Comparison of ENCODE assay signal across 26 cellular contexts in genomic region chr22:27473533-27473932, GRCh38.
DNase-seq lines count a peak whose midpoint lies in the region; ATAC-seq and TF ChIP-seq lines count a peak whose summit lies in the region.
"Had no signal": no experiment of that assay in that cellular context is flagged by ENCODE, and none has a peak within 500 bp of the region (broad histone marks: within the 10 kb centered on the region; RNA-seq: fewer than 3 reads in every experiment).

No MANE protein-coding gene starts in this region.

- H3K27ac Mint-ChIP-seq in endodermal cell, result no peak overlapping the region
- no peak overlapping the region for H3K27ac Mint-ChIP-seq in T-helper 17 cell
- H3K27ac Mint-ChIP-seq: activated naive CD8-positive, alpha-beta T cell treated with anti-CD3 and anti-CD28 coated beads, Interleukin-2, amount 50 U/mL, for 24 hours; nephron progenitor cell; T-cell had no signal

- H3K9ac ChIP-seq in HCT116 (ENCODE audit: low read length), result no peak overlapping the region
- H3K9ac ChIP-seq in endodermal cell (ENCODE audit: extremely low read depth, low read length, poor library complexity, severe bottlenecking), result no peak overlapping the region
- H3K9ac ChIP-seq in mesendoderm (ENCODE audit: low read length), result no peak overlapping the region
- H3K9ac ChIP-seq: BLaER1 treated with 17β-estradiol and CSF1 and Interleukin-3, amounts not matched to agents 10 nM and 100 nM; KMS-11 had no signal

- no peaks in the 10 kb centered on the region for H3K79me1 ChIP-seq in mesendoderm (ENCODE audit: low read length)

- H3K9me3 ChIP-seq in HCT116 (ENCODE audit: control insufficient read depth in 1 of 2, insufficient read depth in 1 of 2, low read depth in 1 of 2, low read length in 2 of 2) (no peaks in the 10 kb centered on the region), PC-9 (ENCODE audit: insufficient read depth, low read depth) (no peaks in the 10 kb centered on the region), endodermal cell (ENCODE audit: control insufficient read depth, low read length) (no peaks in the 10 kb centered on the region), T-helper 17 cell (ENCODE audit: control insufficient read depth, low read length, poor library complexity, severe bottlenecking) (no peaks in the 10 kb centered on the region)
- H3K9me3 ChIP-seq: BLaER1 treated with 17β-estradiol and CSF1 and Interleukin-3, amounts not matched to agents 10 nM and 100 nM; body of pancreas; Caco-2; right lobe of liver had no signal

- H3K27ac ChIP-seq in HCT116 (ENCODE audit: low read depth, low read length), result no peak overlapping the region; the same call in 1 of the 2 replicates
- peak overlapping the region; percentile 98 for H3K27ac ChIP-seq in PC-9
- peak overlapping the region; percentile 90 for H3K27ac ChIP-seq in endodermal cell (ENCODE audit: low read depth, low read length)
- H3K27ac ChIP-seq in mesendoderm (ENCODE audit: low read depth, low read length), result no peak overlapping the region
- H3K27ac ChIP-seq: BLaER1 treated with 17β-estradiol and CSF1 and Interleukin-3, amounts not matched to agents 10 nM and 100 nM; body of pancreas; KMS-11; right lobe of liver had no signal

- no peak overlapping the region for H3K18ac ChIP-seq in mesendoderm (ENCODE audit: low read length)

- DNase-seq in HCT116 (ENCODE audit: low read depth, low spot score) (peak; percentile 56), PC-9 (peak; percentile 12 to 94), endodermal cell (peak; percentile 57), mesendoderm (peak; percentile 48), Kasumi-1 (lab: John Stamatoyannopoulos, UW) (no peak), T-helper 17 cell (no peak)
- DNase-seq: activated CD4-positive, CD25-positive, alpha-beta regulatory T cell treated with anti-CD3 and anti-CD28 coated beads, Interleukin-2, amount 50 U/mL, for 72 hours; activated gamma-delta T cell; activated naive CD8-positive, alpha-beta T cell treated with anti-CD3 and anti-CD28 coated beads, Interleukin-2, amount 50 U/mL, for 24 hours; body of pancreas; Caco-2; DND-41; foreskin melanocyte; H9; NCI-H187; NCI-H748 treated with DMSO at 0.1 percent for 48 hours; nephron progenitor cell; right lobe of liver; SHP77 treated with DMSO at 0.1 percent for 48 hours; stimulated activated naive CD4-positive, alpha-beta T cell treated with Interleukin-2 at 50 U/mL for 16 hours; T-cell had no signal

- H2BK120ac ChIP-seq in mesendoderm (ENCODE audit: low read depth, low read length), result no peak overlapping the region

- H3K56ac ChIP-seq in mesendoderm (ENCODE audit: low read length), result no peak overlapping the region

- H3K4me1 Mint-ChIP-seq in endodermal cell (peaks cover 16% of the 10 kb centered on the region), T-helper 17 cell (no peaks in the 10 kb centered on the region)
- H3K4me1 Mint-ChIP-seq: activated naive CD8-positive, alpha-beta T cell treated with anti-CD3 and anti-CD28 coated beads, Interleukin-2, amount 50 U/mL, for 24 hours; T-cell had no signal

- POLR2A ChIA-PET in HCT116 (lab: Charles Lee) (interaction anchor here (1.1 kb wide), 1 partner anchor 9 kb away, joined by 3 read pairs; no protein-coding TSS in a partner anchor), PC-9 (lab: Charles Lee; ENCODE audit: unreplicated experiment) (interaction anchor here (0.5 to 0.9 kb wide), 4 partner anchors 12 to 419 kb away, joined by 3 to 9 read pairs (median 6); no protein-coding TSS in a partner anchor)

- H4K5ac ChIP-seq in mesendoderm (ENCODE audit: low read length), result no peak overlapping the region

- H3K36me3 ChIP-seq in HCT116 (ENCODE audit: control insufficient read depth in 1 of 2, insufficient read depth in 2 of 2, low read length in 2 of 2) (no peaks in the 10 kb centered on the region), PC-9 (ENCODE audit: low read depth) (no peaks in the 10 kb centered on the region), endodermal cell (ENCODE audit: control insufficient read depth, insufficient read depth, low read length) (no peaks in the 10 kb centered on the region), mesendoderm (ENCODE audit: control insufficient read depth, insufficient read depth, low read length) (no peaks in the 10 kb centered on the region)
- H3K36me3 ChIP-seq: BLaER1 treated with 17β-estradiol and CSF1 and Interleukin-3, amounts not matched to agents 10 nM and 100 nM; right lobe of liver had no signal

- H4K20me1 ChIP-seq in HCT116 (ENCODE audit: insufficient read depth) (no peaks in the 10 kb centered on the region), PC-9 (ENCODE audit: insufficient read depth) (no peaks in the 10 kb centered on the region)
- H4K20me1 ChIP-seq: BLaER1 treated with 17β-estradiol and CSF1 and Interleukin-3, amounts not matched to agents 10 nM and 100 nM had no signal

- intact Hi-C loops in HCT116 (cut with micrococcal nuclease), result no loop called here
- intact Hi-C loops in PC-9 (cut with micrococcal nuclease; ENCODE audit: unreplicated experiment), result loop anchor here (5.0 kb wide), 1 partner anchor 361 kb away; no protein-coding TSS in a partner anchor

- peaks cover 32% of the 10 kb centered on the region for H3F3A ChIP-seq in PC-9 (ENCODE audit: insufficient read depth, low read depth)

- H3K4ac ChIP-seq in mesendoderm (ENCODE audit: low read depth, low read length), result no peak overlapping the region

- no peaks in the 10 kb centered on the region for H3K9me2 ChIP-seq in HCT116 (ENCODE audit: insufficient read depth)
- no peaks in the 10 kb centered on the region for H3K9me2 ChIP-seq in PC-9 (ENCODE audit: insufficient read depth)

- no peak overlapping the region for H2BK15ac ChIP-seq in mesendoderm (replicated peaks; ENCODE audit: low read depth)

- TF ChIP-seq RAD21 in HCT116 (IDR thresholded peaks at IDR 0.05; ENCODE audit: low read depth), result no peak

- no peak overlapping the region for H4K8ac ChIP-seq in mesendoderm (ENCODE audit: low read depth, low read length)

- CTCF ChIA-PET in HCT116 (lab: Charles Lee) (no interaction called here), PC-9 (lab: Charles Lee) (no interaction called here)

- TF ChIP-seq CTCF in HCT116 (IDR thresholded peaks at IDR 0.05 in 2 of 3, conservative IDR thresholded peaks at IDR 0.05 in 1 of 3; ENCODE audit: borderline replicate concordance in 1 of 3, insufficient read depth in 1 of 3, low read depth in 2 of 3, low read length in 2 of 3) (no peak), PC-9 (conservative IDR thresholded peaks at IDR 0.05) (no peak), endodermal cell (conservative IDR thresholded peaks at IDR 0.05) (no peak)

- H2AK5ac ChIP-seq in mesendoderm (ENCODE audit: low read length), result no peak overlapping the region

- no peak for TF ChIP-seq POLR2A in HCT116 (IDR thresholded peaks at IDR 0.05; ENCODE audit: borderline replicate concordance, extremely low read depth, insufficient read depth, insufficient read length)

- ATAC-seq in HCT116, result peak; percentile 47; the same call in 1 of the 2 replicates
- no peak for ATAC-seq in HG03571 (IDR thresholded peaks at IDR 0.05; ENCODE audit: unreplicated experiment)
- ATAC-seq in HG03342 (IDR thresholded peaks at IDR 0.05; ENCODE audit: unreplicated experiment), result no peak
- ATAC-seq in T-helper 17 cell, result no peak
- ATAC-seq: activated naive CD8-positive, alpha-beta T cell treated with anti-CD3 and anti-CD28 coated beads, Interleukin-2, amount 50 U/mL, for 24 hours; body of pancreas; GM12878; right lobe of liver; T-cell had no signal

- H3K79me2 ChIP-seq in HCT116 (ENCODE audit: insufficient read depth, low read length) (no peaks in the 10 kb centered on the region), PC-9 (ENCODE audit: low read depth) (peaks cover 5% of the 10 kb centered on the region), mesendoderm (ENCODE audit: control insufficient read depth, insufficient read depth, low read length) (no peaks in the 10 kb centered on the region)

- H3K23ac ChIP-seq in mesendoderm (ENCODE audit: low read length), result no peak overlapping the region

- H3K4me3 Mint-ChIP-seq in endodermal cell, result no peak overlapping the region
- H3K4me3 Mint-ChIP-seq in T-helper 17 cell, result no peak overlapping the region
- H3K4me3 Mint-ChIP-seq: activated naive CD8-positive, alpha-beta T cell treated with anti-CD3 and anti-CD28 coated beads, Interleukin-2, amount 50 U/mL, for 24 hours; H9; nephron progenitor cell; T-cell had no signal

- H2BK5ac ChIP-seq in mesendoderm (ENCODE audit: low read length), result no peak overlapping the region

- H3K4me2 ChIP-seq in HCT116 (ENCODE audit: low read length) (peak overlapping the region; percentile 77; the same call in 1 of the 2 replicates), PC-9 (peak overlapping the region; percentile 80), mesendoderm (ENCODE audit: low read length) (no peak overlapping the region)
- H3K4me2 ChIP-seq: KMS-11 had no signal

- RAD21 ChIA-PET in HCT116 (lab: Charles Lee; ENCODE audit: low non-redundant PET in 1 of 2, low total read pairs in 2 of 2, uncharacterized antibody in 2 of 2, unreplicated experiment in 2 of 2), result no interaction called here

- H3K4me3 ChIP-seq in HCT116 (replicated peaks in 1 of 2; ENCODE audit: low read depth in 1 of 2, low read length in 2 of 2) (no peak overlapping the region), PC-9 (peak overlapping the region; percentile 57), endodermal cell (ENCODE audit: low read length) (no peak overlapping the region), mesendoderm (ENCODE audit: low read length) (no peak overlapping the region)
- H3K4me3 ChIP-seq: BLaER1 treated with 17β-estradiol and CSF1 and Interleukin-3, amounts not matched to agents 10 nM and 100 nM; body of pancreas; GM12878; right lobe of liver had no signal

- H3K27me3 Mint-ChIP-seq in endodermal cell (ENCODE audit: insufficient read depth), result peaks cover 27% of the 10 kb centered on the region
- H3K27me3 Mint-ChIP-seq in T-helper 17 cell, result no peaks in the 10 kb centered on the region
- H3K27me3 Mint-ChIP-seq: activated naive CD8-positive, alpha-beta T cell treated with anti-CD3 and anti-CD28 coated beads, Interleukin-2, amount 50 U/mL, for 24 hours had no signal

- no peaks in the 10 kb centered on the region for H3K36me3 Mint-ChIP-seq in endodermal cell (ENCODE audit: low read depth)
- H3K36me3 Mint-ChIP-seq in T-helper 17 cell (ENCODE audit: low read depth), result no peaks in the 10 kb centered on the region
- H3K36me3 Mint-ChIP-seq: T-cell had no signal

- WGBS in endodermal cell (ENCODE audit: insufficient coverage in 1 of 2, insufficient read length in 1 of 2), 2 experiments, result 93 to 95% methylated on average over 2 of the region's 3 CpGs
- WGBS in mesendoderm (ENCODE audit: extremely low coverage, insufficient coverage, low lambda C conversion rate), result no CpG with 5 or more reads among the region's 3 CpGs

- no peak overlapping the region for H2AFZ ChIP-seq in HCT116 (ENCODE audit: low read depth, low read length, poor library complexity, severe bottlenecking)
- no peak overlapping the region for H2AFZ ChIP-seq in PC-9

- no peaks in the 10 kb centered on the region for H3K9me3 Mint-ChIP-seq in endodermal cell
- H3K9me3 Mint-ChIP-seq: activated naive CD8-positive, alpha-beta T cell treated with anti-CD3 and anti-CD28 coated beads, Interleukin-2, amount 50 U/mL, for 24 hours; nephron progenitor cell; T-cell had no signal

- BruUV-seq in HCT116 (replicated peaks; lab: Mats Ljungman, UMichigan) (no TSS peak), PC-9 (replicated peaks; lab: Mats Ljungman, UMichigan) (no TSS peak)

- H3K27me3 ChIP-seq in HCT116 (ENCODE audit: insufficient read depth, low read length), result no peaks in the 10 kb centered on the region
- no peaks in the 10 kb centered on the region for H3K27me3 ChIP-seq in PC-9 (ENCODE audit: insufficient read depth, low read depth)
- peaks cover 18% of the 10 kb centered on the region for H3K27me3 ChIP-seq in endodermal cell (ENCODE audit: control insufficient read depth, insufficient read depth, low read length, poor library complexity, severe bottlenecking)
- no peaks in the 10 kb centered on the region for H3K27me3 ChIP-seq in mesendoderm (ENCODE audit: insufficient read depth, low read length, poor library complexity)
- H3K27me3 ChIP-seq: BLaER1 treated with 17β-estradiol and CSF1 and Interleukin-3, amounts not matched to agents 10 nM and 100 nM; body of pancreas; right lobe of liver had no signal

- H3K4me1 ChIP-seq in HCT116 (ENCODE audit: control insufficient read depth in 1 of 2, insufficient read depth in 2 of 2, low read length in 2 of 2), result peaks cover 30 to 47% of the 10 kb centered on the region in 2 experiments
- H3K4me1 ChIP-seq in PC-9 (replicated peaks; ENCODE audit: insufficient read depth), result peaks cover 47% of the 10 kb centered on the region
- H3K4me1 ChIP-seq in endodermal cell (ENCODE audit: control insufficient read depth, insufficient read depth, low read length), result peaks cover 4% of the 10 kb centered on the region
- peaks cover 12% of the 10 kb centered on the region for H3K4me1 ChIP-seq in mesendoderm (ENCODE audit: control insufficient read depth, low read depth, low read length)
- H3K4me1 ChIP-seq: body of pancreas had no signal

Comparison
In these comparisons a context has a peak if more than half of its experiments do, and no peak if none do; other contexts are left out.
1. DNase-seq: peak in HCT116 (single experiment), PC-9 (2 of 2), endodermal cell (single experiment) and mesendoderm (single experiment); none in Kasumi-1 (0 of 2) and T-helper 17 cell (0 of 3).
2. H3K27ac ChIP-seq: peak in PC-9 (single experiment) and endodermal cell (single experiment); none in HCT116 (single experiment) and mesendoderm (single experiment).